Comparison of ENCODE assay signal across 30 cellular contexts in genomic region chr18:29313312-29313711, GRCh38.
"Had no signal": no experiment of that assay in that cellular context is flagged by ENCODE, and none has a peak within 500 bp of the region (broad histone marks: within the 10 kb centered on the region; RNA-seq: fewer than 3 reads in every experiment).

No MANE protein-coding gene starts in this region.

- H3K4me2 ChIP-seq: hepatocyte had no signal

- H3K27ac ChIP-seq: colonic mucosa, coronary artery, dorsolateral prefrontal cortex, epithelial cell of prostate, esophagus muscularis mucosa, esophagus squamous epithelium, foreskin keratinocyte, gastrocnemius medialis, gastroesophageal sphincter, heart left ventricle, heart right ventricle, hepatocyte had no signal

- H3K9me3 ChIP-seq: colonic mucosa, esophagus muscularis mucosa, esophagus squamous epithelium, gastrocnemius medialis, gastroesophageal sphincter, heart left ventricle had no signal

- H3K27me3 Mint-ChIP-seq: dendritic cell treated with granulocyte-macrophage colony-stimulating factor and Interleukin-4, amounts not matched to agents 40 ng/mL and 50 ng/mL, for 4 days; effector memory CD8-positive, alpha-beta T cell had no signal

- H3K9me3 Mint-ChIP-seq: endodermal cell had no signal

- H3K4me1 ChIP-seq: colonic mucosa, esophagus muscularis mucosa, esophagus squamous epithelium, foreskin keratinocyte, gastrocnemius medialis, gastroesophageal sphincter, heart left ventricle, heart right ventricle had no signal

- H2AFZ ChIP-seq: hepatocyte had no signal

- H3K27ac Mint-ChIP-seq: dendritic cell treated with granulocyte-macrophage colony-stimulating factor and Interleukin-4, amounts not matched to agents 40 ng/mL and 50 ng/mL, for 4 days; effector memory CD8-positive, alpha-beta T cell; endodermal cell had no signal

- ATAC-seq: effector memory CD8-positive, alpha-beta T cell; esophagus mucosa; foreskin keratinocyte; gastrocnemius medialis; gastroesophageal sphincter; heart left ventricle; heart right ventricle had no signal

- H3K79me2 ChIP-seq: hepatocyte had no signal

- H3K27me3 ChIP-seq: colonic mucosa, dorsolateral prefrontal cortex, esophagus muscularis mucosa, esophagus squamous epithelium, foreskin keratinocyte, gastrocnemius medialis, gastroesophageal sphincter, heart left ventricle, heart right ventricle, hepatocyte had no signal

- FAIRE-seq: colon, endometrium, endothelial cell of umbilical vein, frontal cortex had no signal

- H3K36me3 ChIP-seq: colonic mucosa, esophagus muscularis mucosa, esophagus squamous epithelium, gastrocnemius medialis, gastroesophageal sphincter, heart left ventricle, heart right ventricle had no signal

- H3K4me3 ChIP-seq: colonic mucosa, coronary artery, dorsolateral prefrontal cortex, esophagus muscularis mucosa, esophagus squamous epithelium, gastrocnemius medialis, gastroesophageal sphincter, heart left ventricle, heart right ventricle, hepatocyte had no signal

- DNase-seq: colonic mucosa; cortex of kidney; dermis blood vessel endothelial cell; dorsolateral prefrontal cortex; effector CD4-positive, alpha-beta T cell; effector CD8-positive, alpha-beta T cell; effector memory CD4-positive, alpha-beta T cell; effector memory CD8-positive, alpha-beta T cell; endodermal cell; erythroblast; esophagus squamous epithelium; foreskin fibroblast; foreskin keratinocyte; foreskin melanocyte; gastrocnemius medialis; glutamatergic neuron; head of caudate nucleus; heart left ventricle; heart right ventricle had no signal

- H3K4me3 Mint-ChIP-seq: dendritic cell treated with granulocyte-macrophage colony-stimulating factor and Interleukin-4, amounts not matched to agents 40 ng/mL and 50 ng/mL, for 4 days; effector memory CD8-positive, alpha-beta T cell; endodermal cell had no signal
